In genomic region chr1:227786673-227787512, GRCh38 we compare ENCODE assay signal across 9 cellular contexts. TPM values are rescaled to one million over a fixed set of nuclear protein-coding genes. Genes with fewer than 3 reads are reported as not detected.
A peak's percentile ranks its signal among the peaks of the same experiment; 100 is the strongest.
DNase-seq lines count a peak whose midpoint lies in the region; ATAC-seq lines count a peak whose summit lies in the region.
"Had no signal": no experiment of that assay in that cellular context is flagged by ENCODE, and none has a peak within 500 bp of the region (broad histone marks: within the 10 kb centered on the region; RNA-seq: fewer than 3 reads in every experiment).

No MANE protein-coding gene starts in this region.

- peaks cover 42% of the 10 kb centered on the region for H3K27me3 ChIP-seq in HUES6 (ENCODE audit: control insufficient read depth, insufficient read depth, low read length)

- no peak overlapping the region for H3K27ac ChIP-seq in HUES6 (ENCODE audit: low read depth, low read length)

- no peak overlapping the region for H3K27ac Mint-ChIP-seq in central memory CD8-positive, alpha-beta T cell (ENCODE audit: low read depth)
- peak overlapping the region; percentile 66 for H3K27ac Mint-ChIP-seq in memory B cell

- H3K4me1 ChIP-seq in ES-I3 (ENCODE audit: insufficient read depth, low read length) (no peaks in the 10 kb centered on the region; the same call in 1 of the 2 replicates), HUES6 (ENCODE audit: control insufficient read depth, insufficient read depth, low read length) (peaks cover 18% of the 10 kb centered on the region; the same call in 1 of the 2 replicates)

- H3K36me3 Mint-ChIP-seq in central memory CD8-positive, alpha-beta T cell (ENCODE audit: insufficient read depth): peaks cover 6% of the 10 kb centered on the region
- peaks cover 5% of the 10 kb centered on the region for H3K36me3 Mint-ChIP-seq in memory B cell

- H3K36me3 ChIP-seq in ES-I3 (ENCODE audit: insufficient read depth, low read length) (no peaks in the 10 kb centered on the region), HUES6 (ENCODE audit: control insufficient read depth, insufficient read depth, low read length) (peaks cover 5% of the 10 kb centered on the region)

- H3K9me3 Mint-ChIP-seq in central memory CD8-positive, alpha-beta T cell: no peaks in the 10 kb centered on the region
- H3K9me3 Mint-ChIP-seq in memory B cell: no peaks in the 10 kb centered on the region

- H3K4me3 ChIP-seq in HUES6 (ENCODE audit: low read depth, low read length): peak overlapping the region; percentile 65

- H3K9me3 ChIP-seq in ES-I3 (ENCODE audit: control insufficient read depth, insufficient read depth, low read length): no peaks in the 10 kb centered on the region
- H3K9me3 ChIP-seq in HUES6 (ENCODE audit: control insufficient read depth, insufficient read depth, low read depth, low read length): no peaks in the 10 kb centered on the region

- peak overlapping the region; percentile 92 for H3K9ac ChIP-seq in ES-I3 (ENCODE audit: low read depth, low read length)
- H3K9ac ChIP-seq in HUES6 (ENCODE audit: low read length): peak overlapping the region; percentile 63

- no peak for ATAC-seq in central memory CD8-positive, alpha-beta T cell (replicated peaks; ENCODE audit: extremely low read depth, poor library complexity, severe bottlenecking)
- ATAC-seq in memory B cell (ENCODE audit: low read depth) (no peak), HG03439 (IDR thresholded peaks at IDR 0.05; ENCODE audit: unreplicated experiment) (no peak)

- peak overlapping the region; percentile 77 for H3K4me3 Mint-ChIP-seq in central memory CD8-positive, alpha-beta T cell
- H3K4me3 Mint-ChIP-seq in memory B cell: peak overlapping the region; percentile 85

- peaks cover 13% of the 10 kb centered on the region for H3K4me1 Mint-ChIP-seq in central memory CD8-positive, alpha-beta T cell
- peaks cover 18% of the 10 kb centered on the region for H3K4me1 Mint-ChIP-seq in memory B cell

- DNase-seq in central memory CD8-positive, alpha-beta T cell (ENCODE audit: low spot score in 2 of 2): no peak
- DNase-seq in memory B cell (ENCODE audit: low spot score in 2 of 2) (no peak), ureter (ENCODE audit: low spot score) (peak; percentile 47), KG1 (lab: John Stamatoyannopoulos, UW) (no peak), NCI-H2081 (lab: John Stamatoyannopoulos, UW) (no peak)

- no peaks in the 10 kb centered on the region for H3K27me3 Mint-ChIP-seq in central memory CD8-positive, alpha-beta T cell
- H3K27me3 Mint-ChIP-seq in memory B cell: no peaks in the 10 kb centered on the region

RNA-seq across cellular contexts. Expression of gene PRSS38, which starts 28.6 kb away (rescaled TPM):
- not detected for total RNA-seq in ureter
- total RNA-seq: RPMI7951 had no signal

RNA-seq across cellular contexts. Expression of gene SNAP47, which starts 51.7 kb away (rescaled TPM):
- total RNA-seq in ureter: 31.1 TPM

RNA-seq across cellular contexts. Expression of gene JMJD4, which starts 51.8 kb away (rescaled TPM):
- total RNA-seq in ureter: 21.3 TPM
